ENCODE assay signal across 8 cellular contexts in genomic region chr1:156282143-156282478, GRCh38. TPM values are rescaled to one million over a fixed set of nuclear protein-coding genes. Genes with fewer than 3 reads are reported as not detected.
DNase-seq lines count a peak whose midpoint lies in the region; ATAC-seq and TF ChIP-seq lines count a peak whose summit lies in the region.

No MANE protein-coding gene starts in this region.

- DNase-seq in NCI-H2171 treated with DMSO at 0.1 percent for 48 hours (lab: John Stamatoyannopoulos, UW) (peak; percentile 61), caudate nucleus (lab: John Stamatoyannopoulos, UW) (peak in 2 of 61 donors; percentile 57 to 68), medulla oblongata (ENCODE audit: extremely low spot score) (peak; percentile 22), uterus (no peak)

- TF ChIP-seq CTCF in 22Rv1 (IDR thresholded peaks at IDR 0.05) (no peak), uterus (IDR thresholded peaks at IDR 0.05) (no peak)

- no peaks in the 10 kb centered on the region for H3K9me3 ChIP-seq in uterus

- peaks cover 0 to 7% of the 10 kb centered on the region in 2 donors for H3K4me1 ChIP-seq in uterus

- H3K27me3 ChIP-seq in uterus, result no peaks in the 10 kb centered on the region

- no peaks in the 10 kb centered on the region for H3K36me3 ChIP-seq in uterus

- no peak for TF ChIP-seq POLR2A in uterus (IDR thresholded peaks at IDR 0.05)

- peak overlapping the region; percentile 85 for H3K27ac ChIP-seq in 22Rv1
- peak overlapping the region; percentile 83 for H3K27ac ChIP-seq in caudate nucleus (ENCODE audit: low read depth, low read length)
- H3K27ac ChIP-seq in uterus, result peak overlapping the region; percentile 92 to 93

- intact Hi-C loops in uterus (cut with DNase I; ENCODE audit: low total_unique reads), result no loop called here

- peak overlapping the region; percentile 98 to 99 for H3K4me3 ChIP-seq in uterus

- ATAC-seq in GM19395 (IDR thresholded peaks at IDR 0.05; ENCODE audit: unreplicated experiment), result peak; percentile 2
- no peak for ATAC-seq in GM21529 (IDR thresholded peaks at IDR 0.05; ENCODE audit: unreplicated experiment)
- no peak for ATAC-seq in GM19455 (IDR thresholded peaks at IDR 0.05; ENCODE audit: unreplicated experiment)

RNA-seq across cellular contexts. Expression of gene SMG5, which starts 0.5 kb away (rescaled TPM):
- total RNA-seq in uterus, result 10 to 100 TPM in 3 of 4 donors, 1 to 10 TPM in 1; 8.8 to 68.8 (median 39.0) TPM

RNA-seq across cellular contexts. Expression of gene TMEM79, which starts 2.0 kb away (rescaled TPM):
- 1 to 10 TPM in 2 of 4 donors, under 1 TPM in 2; 0.26 to 2.7 (median 1.5) TPM for total RNA-seq in uterus

RNA-seq across cellular contexts. Expression of gene GLMP, which starts 13.4 kb away (rescaled TPM):
- total RNA-seq in uterus, result 10 to 100 TPM; 23.8 to 31.1 (median 27.7) TPM

RNA-seq across cellular contexts. Expression of gene VHLL, which starts 17.0 kb away (rescaled TPM):
- not detected for total RNA-seq in uterus

RNA-seq across cellular contexts. Expression of gene PAQR6, which starts 34.3 kb away (rescaled TPM):
- total RNA-seq in uterus, result 1 to 10 TPM in 2 of 4 donors, under 1 TPM in 1, not detected in 1; 0.51 to 1.2 (median 1.1) TPM

Comparison
In these comparisons a context has a peak if more than half of its experiments do, and no peak if none do; other contexts are left out.
1. DNase-seq: peak in NCI-H2171 treated with DMSO at 0.1 percent for 48 hours (single experiment) and medulla oblongata (single experiment); none in uterus (0 of 2).
2. Peak in every context shown above with its lines, with median percentiles within 50 percentile points of each other: H3K27ac ChIP-seq.